1 cellular context compared by ENCODE assay signal in the genomic region with DNA sequence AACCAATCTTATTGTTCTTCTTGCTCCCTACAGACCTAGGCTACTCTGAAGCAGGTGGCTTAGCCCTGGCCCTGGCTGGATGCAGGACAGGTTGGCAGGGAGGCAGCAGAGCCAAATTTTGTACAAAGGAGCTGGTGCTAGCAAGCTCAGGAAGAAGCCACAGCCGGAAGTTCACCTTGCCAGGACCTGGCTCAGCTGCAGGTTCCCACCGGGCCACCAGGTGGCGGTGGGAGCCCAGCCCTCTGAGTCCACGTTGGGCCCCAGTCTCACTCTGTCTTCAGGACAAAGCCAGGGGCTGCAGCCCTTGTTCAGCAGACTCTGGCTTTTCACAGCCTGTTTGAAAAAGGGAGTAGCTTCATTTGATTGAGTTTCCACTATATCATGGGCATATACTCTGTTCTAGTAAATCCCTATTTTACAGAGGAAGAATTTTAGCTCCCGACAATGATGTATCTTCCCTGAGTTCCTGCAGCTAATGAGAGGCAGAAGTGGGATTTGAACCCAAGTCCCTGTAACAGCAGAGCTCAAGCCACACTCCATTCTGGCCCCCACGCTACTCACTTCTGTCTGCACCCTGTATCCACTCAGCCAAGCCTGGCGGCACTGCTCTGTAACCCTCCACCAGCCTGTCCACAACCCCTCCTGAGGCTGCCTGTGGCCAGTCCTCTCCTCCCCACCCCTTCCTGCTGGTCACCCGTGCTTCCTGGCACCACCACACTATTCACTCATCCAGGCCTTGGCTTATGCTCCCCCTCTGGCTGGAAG.
TF ChIP-seq lines count a peak whose summit lies in the region.

No MANE protein-coding gene starts in this region.

TF ChIP-seq in K562, 482 proteins besides CTCF, POLR2A, EP300 and RAD21 (continues in another document):
- TF ChIP-seq NFE2L1 (tag; IDR thresholded peaks at IDR 0.05; ENCODE audit: borderline replicate concordance, low read depth) (no peak), RBFOX2 (IDR thresholded peaks at IDR 0.05; ENCODE audit: low read depth, low read length) (peak; percentile 49; the same call in 1 of the 2 replicates), MECOM (CRISPR knock-in tag; IDR thresholded peaks at IDR 0.05) (no peak), ADNP (tag; IDR thresholded peaks at IDR 0.05) (no peak), GABPB1 (CRISPR knock-in tag; IDR thresholded peaks at IDR 0.05) (peak; percentile 79), YY1 (IDR thresholded peaks at IDR 0.05; ENCODE audit: borderline replicate concordance in 1 of 3, control insufficient read depth in 1 of 3, extremely low read depth in 1 of 3, insufficient read depth in 3 of 3, insufficient read length in 1 of 3, insufficient replicate concordance in 2 of 3, low read depth in 1 of 3, low read length in 2 of 3) (peak in 1 of 3 experiments; percentile 59), TCF3 (CRISPR knock-in tag; IDR thresholded peaks at IDR 0.05) (peak; percentile 32; the same call in 1 of the 2 replicates), ZNF239 (CRISPR knock-in tag; IDR thresholded peaks at IDR 0.05) (no peak), ZNF766 (CRISPR knock-in tag; conservative IDR thresholded peaks at IDR 0.05) (no peak), NEUROD1 (IDR thresholded peaks at IDR 0.05; ENCODE audit: borderline replicate concordance, low read depth, low read length, partially characterized antibody) (no peak), ZBTB7A (IDR thresholded peaks at IDR 0.05; ENCODE audit: borderline replicate concordance, control insufficient read depth, low read depth, low read length) (peak; percentile 41; the same call in 1 of the 2 replicates), ZNF583 (CRISPR knock-in tag; IDR thresholded peaks at IDR 0.05) (0 out of 2 replicates have a peak, but pooled peaks have one; percentile 43), TBP (optimal IDR thresholded peaks at IDR 0.05; ENCODE audit: low read depth, low read length) (peak; percentile 28), KHSRP (IDR thresholded peaks at IDR 0.05) (no peak), ZNF384 (IDR thresholded peaks at IDR 0.05; ENCODE audit: low read depth, low read length) (no peak), GTF2E2 (tag; IDR thresholded peaks at IDR 0.05) (no peak), POLR3G (IDR thresholded peaks at IDR 0.05; ENCODE audit: extremely low read depth, insufficient read length, insufficient replicate concordance) (no peak), DMBX1 (CRISPR knock-in tag; IDR thresholded peaks at IDR 0.05; ENCODE audit: borderline replicate concordance) (no peak), HDGF (IDR thresholded peaks at IDR 0.05) (no peak), CC2D1A (IDR thresholded peaks at IDR 0.05) (peak; percentile 77), JUND (IDR thresholded peaks at IDR 0.05; ENCODE audit: borderline replicate concordance, low read depth, low read length) (0 out of 2 replicates have a peak, but pooled peaks have one; percentile 18), JUND (tag; IDR thresholded peaks at IDR 0.05; ENCODE audit: borderline replicate concordance, low read depth, low read length) (peak; percentile 14; the same call in 1 of the 3 replicates), MTA2 (IDR thresholded peaks at IDR 0.05; ENCODE audit: low read depth) (no peak)
- TF ChIP-seq, protein P1, sequence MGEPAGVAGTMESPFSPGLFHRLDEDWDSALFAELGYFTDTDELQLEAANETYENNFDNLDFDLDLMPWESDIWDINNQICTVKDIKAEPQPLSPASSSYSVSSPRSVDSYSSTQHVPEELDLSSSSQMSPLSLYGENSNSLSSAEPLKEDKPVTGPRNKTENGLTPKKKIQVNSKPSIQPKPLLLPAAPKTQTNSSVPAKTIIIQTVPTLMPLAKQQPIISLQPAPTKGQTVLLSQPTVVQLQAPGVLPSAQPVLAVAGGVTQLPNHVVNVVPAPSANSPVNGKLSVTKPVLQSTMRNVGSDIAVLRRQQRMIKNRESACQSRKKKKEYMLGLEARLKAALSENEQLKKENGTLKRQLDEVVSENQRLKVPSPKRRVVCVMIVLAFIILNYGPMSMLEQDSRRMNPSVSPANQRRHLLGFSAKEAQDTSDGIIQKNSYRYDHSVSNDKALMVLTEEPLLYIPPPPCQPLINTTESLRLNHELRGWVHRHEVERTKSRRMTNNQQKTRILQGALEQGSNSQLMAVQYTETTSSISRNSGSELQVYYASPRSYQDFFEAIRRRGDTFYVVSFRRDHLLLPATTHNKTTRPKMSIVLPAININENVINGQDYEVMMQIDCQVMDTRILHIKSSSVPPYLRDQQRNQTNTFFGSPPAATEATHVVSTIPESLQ (CRISPR knock-in tag; IDR thresholded peaks at IDR 0.05): peak; percentile 40; the same call in 1 of the 2 replicates
- TF ChIP-seq, protein P2, sequence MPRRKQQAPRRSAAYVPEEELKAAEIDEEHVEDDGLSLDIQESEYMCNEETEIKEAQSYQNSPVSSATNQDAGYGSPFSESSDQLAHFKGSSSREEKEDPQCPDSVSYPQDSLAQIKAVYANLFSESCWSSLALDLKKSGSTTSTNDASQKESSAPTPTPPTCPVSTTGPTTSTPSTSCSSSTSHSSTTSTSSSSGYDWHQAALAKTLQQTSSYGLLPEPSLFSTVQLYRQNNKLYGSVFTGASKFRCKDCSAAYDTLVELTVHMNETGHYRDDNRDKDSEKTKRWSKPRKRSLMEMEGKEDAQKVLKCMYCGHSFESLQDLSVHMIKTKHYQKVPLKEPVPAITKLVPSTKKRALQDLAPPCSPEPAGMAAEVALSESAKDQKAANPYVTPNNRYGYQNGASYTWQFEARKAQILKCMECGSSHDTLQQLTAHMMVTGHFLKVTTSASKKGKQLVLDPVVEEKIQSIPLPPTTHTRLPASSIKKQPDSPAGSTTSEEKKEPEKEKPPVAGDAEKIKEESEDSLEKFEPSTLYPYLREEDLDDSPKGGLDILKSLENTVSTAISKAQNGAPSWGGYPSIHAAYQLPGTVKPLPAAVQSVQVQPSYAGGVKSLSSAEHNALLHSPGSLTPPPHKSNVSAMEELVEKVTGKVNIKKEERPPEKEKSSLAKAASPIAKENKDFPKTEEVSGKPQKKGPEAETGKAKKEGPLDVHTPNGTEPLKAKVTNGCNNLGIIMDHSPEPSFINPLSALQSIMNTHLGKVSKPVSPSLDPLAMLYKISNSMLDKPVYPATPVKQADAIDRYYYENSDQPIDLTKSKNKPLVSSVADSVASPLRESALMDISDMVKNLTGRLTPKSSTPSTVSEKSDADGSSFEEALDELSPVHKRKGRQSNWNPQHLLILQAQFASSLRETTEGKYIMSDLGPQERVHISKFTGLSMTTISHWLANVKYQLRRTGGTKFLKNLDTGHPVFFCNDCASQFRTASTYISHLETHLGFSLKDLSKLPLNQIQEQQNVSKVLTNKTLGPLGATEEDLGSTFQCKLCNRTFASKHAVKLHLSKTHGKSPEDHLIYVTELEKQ (CRISPR knock-in tag; IDR thresholded peaks at IDR 0.05): no peak
- TF ChIP-seq, protein P3, sequence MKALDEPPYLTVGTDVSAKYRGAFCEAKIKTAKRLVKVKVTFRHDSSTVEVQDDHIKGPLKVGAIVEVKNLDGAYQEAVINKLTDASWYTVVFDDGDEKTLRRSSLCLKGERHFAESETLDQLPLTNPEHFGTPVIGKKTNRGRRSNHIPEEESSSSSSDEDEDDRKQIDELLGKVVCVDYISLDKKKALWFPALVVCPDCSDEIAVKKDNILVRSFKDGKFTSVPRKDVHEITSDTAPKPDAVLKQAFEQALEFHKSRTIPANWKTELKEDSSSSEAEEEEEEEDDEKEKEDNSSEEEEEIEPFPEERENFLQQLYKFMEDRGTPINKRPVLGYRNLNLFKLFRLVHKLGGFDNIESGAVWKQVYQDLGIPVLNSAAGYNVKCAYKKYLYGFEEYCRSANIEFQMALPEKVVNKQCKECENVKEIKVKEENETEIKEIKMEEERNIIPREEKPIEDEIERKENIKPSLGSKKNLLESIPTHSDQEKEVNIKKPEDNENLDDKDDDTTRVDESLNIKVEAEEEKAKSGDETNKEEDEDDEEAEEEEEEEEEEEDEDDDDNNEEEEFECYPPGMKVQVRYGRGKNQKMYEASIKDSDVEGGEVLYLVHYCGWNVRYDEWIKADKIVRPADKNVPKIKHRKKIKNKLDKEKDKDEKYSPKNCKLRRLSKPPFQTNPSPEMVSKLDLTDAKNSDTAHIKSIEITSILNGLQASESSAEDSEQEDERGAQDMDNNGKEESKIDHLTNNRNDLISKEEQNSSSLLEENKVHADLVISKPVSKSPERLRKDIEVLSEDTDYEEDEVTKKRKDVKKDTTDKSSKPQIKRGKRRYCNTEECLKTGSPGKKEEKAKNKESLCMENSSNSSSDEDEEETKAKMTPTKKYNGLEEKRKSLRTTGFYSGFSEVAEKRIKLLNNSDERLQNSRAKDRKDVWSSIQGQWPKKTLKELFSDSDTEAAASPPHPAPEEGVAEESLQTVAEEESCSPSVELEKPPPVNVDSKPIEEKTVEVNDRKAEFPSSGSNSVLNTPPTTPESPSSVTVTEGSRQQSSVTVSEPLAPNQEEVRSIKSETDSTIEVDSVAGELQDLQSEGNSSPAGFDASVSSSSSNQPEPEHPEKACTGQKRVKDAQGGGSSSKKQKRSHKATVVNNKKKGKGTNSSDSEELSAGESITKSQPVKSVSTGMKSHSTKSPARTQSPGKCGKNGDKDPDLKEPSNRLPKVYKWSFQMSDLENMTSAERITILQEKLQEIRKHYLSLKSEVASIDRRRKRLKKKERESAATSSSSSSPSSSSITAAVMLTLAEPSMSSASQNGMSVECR (CRISPR knock-in tag; IDR thresholded peaks at IDR 0.05): 0 out of 2 replicates have a peak, but pooled peaks have one; percentile 48
- TF ChIP-seq, protein P4, sequence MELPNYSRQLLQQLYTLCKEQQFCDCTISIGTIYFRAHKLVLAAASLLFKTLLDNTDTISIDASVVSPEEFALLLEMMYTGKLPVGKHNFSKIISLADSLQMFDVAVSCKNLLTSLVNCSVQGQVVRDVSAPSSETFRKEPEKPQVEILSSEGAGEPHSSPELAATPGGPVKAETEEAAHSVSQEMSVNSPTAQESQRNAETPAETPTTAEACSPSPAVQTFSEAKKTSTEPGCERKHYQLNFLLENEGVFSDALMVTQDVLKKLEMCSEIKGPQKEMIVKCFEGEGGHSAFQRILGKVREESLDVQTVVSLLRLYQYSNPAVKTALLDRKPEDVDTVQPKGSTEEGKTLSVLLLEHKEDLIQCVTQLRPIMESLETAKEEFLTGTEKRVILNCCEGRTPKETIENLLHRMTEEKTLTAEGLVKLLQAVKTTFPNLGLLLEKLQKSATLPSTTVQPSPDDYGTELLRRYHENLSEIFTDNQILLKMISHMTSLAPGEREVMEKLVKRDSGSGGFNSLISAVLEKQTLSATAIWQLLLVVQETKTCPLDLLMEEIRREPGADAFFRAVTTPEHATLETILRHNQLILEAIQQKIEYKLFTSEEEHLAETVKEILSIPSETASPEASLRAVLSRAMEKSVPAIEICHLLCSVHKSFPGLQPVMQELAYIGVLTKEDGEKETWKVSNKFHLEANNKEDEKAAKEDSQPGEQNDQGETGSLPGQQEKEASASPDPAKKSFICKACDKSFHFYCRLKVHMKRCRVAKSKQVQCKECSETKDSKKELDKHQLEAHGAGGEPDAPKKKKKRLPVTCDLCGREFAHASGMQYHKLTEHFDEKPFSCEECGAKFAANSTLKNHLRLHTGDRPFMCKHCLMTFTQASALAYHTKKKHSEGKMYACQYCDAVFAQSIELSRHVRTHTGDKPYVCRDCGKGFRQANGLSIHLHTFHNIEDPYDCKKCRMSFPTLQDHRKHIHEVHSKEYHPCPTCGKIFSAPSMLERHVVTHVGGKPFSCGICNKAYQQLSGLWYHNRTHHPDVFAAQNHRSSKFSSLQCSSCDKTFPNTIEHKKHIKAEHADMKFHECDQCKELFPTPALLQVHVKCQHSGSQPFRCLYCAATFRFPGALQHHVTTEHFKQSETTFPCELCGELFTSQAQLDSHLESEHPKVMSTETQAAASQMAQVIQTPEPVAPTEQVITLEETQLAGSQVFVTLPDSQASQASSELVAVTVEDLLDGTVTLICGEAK (IDR thresholded peaks at IDR 0.05): peak; percentile 43; the same call in 1 of the 2 replicates
- TF ChIP-seq, protein P4 (CRISPR knock-in tag; IDR thresholded peaks at IDR 0.05): no peak
- TF ChIP-seq, protein P5, sequence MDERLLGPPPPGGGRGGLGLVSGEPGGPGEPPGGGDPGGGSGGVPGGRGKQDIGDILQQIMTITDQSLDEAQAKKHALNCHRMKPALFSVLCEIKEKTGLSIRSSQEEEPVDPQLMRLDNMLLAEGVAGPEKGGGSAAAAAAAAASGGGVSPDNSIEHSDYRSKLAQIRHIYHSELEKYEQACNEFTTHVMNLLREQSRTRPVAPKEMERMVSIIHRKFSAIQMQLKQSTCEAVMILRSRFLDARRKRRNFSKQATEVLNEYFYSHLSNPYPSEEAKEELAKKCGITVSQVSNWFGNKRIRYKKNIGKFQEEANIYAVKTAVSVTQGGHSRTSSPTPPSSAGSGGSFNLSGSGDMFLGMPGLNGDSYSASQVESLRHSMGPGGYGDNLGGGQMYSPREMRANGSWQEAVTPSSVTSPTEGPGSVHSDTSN (CRISPR knock-in tag; IDR thresholded peaks at IDR 0.05; ENCODE audit: low read depth): no peak
- TF ChIP-seq, protein P5 (tag; conservative IDR thresholded peaks at IDR 0.05; ENCODE audit: low read depth): no peak
